In genomic region chr1:239011382-239011781, GRCh38 we compare ENCODE assay signal across 20 cellular contexts.
A peak's percentile ranks its signal among the peaks of the same experiment; 100 is the strongest.
DNase-seq lines count a peak whose midpoint lies in the region; FAIRE-seq and TF ChIP-seq lines count a peak whose summit lies in the region.
"Had no signal": no experiment of that assay in that cellular context is flagged by ENCODE, and none has a peak within 500 bp of the region (broad histone marks: within the 10 kb centered on the region; RNA-seq: fewer than 3 reads in every experiment).

No MANE protein-coding gene starts in this region.

- H3K23ac ChIP-seq in H1 (ENCODE audit: insufficient read length): no peak overlapping the region
- no peak overlapping the region for H3K23ac ChIP-seq in H9 (ENCODE audit: insufficient read length, low read depth, low read length)

- no peaks in the 10 kb centered on the region for H3K9me3 ChIP-seq in WERI-Rb-1 (ENCODE audit: severe bottlenecking)
- H3K9me3 ChIP-seq in H1 (ENCODE audit: insufficient read depth in 2 of 2, low read depth in 1 of 2, low read length in 1 of 2): no peaks in the 10 kb centered on the region
- H3K9me3 ChIP-seq in H9 (ENCODE audit: control insufficient read depth, low read depth, low read length): no peaks in the 10 kb centered on the region
- H3K9me3 ChIP-seq: HAP-1 had no signal

- TF ChIP-seq CTCF in WERI-Rb-1 (IDR thresholded peaks at IDR 0.05; ENCODE audit: low read depth, low read length) (no peak), H1 (IDR thresholded peaks at IDR 0.05; ENCODE audit: control extremely low read depth in 1 of 3, insufficient read depth in 1 of 3, low read depth in 1 of 3, low read length in 3 of 3) (no peak), H9 (conservative IDR thresholded peaks at IDR 0.05) (no peak)

- H2BK5ac ChIP-seq in H1 (ENCODE audit: low read depth, low read length) (no peak overlapping the region), H9 (ENCODE audit: insufficient read length, low read length) (no peak overlapping the region)

- peak overlapping the region in 1 of 3 experiments; percentile 66; a peak in 1 of 7 replicates for H3K27ac Mint-ChIP-seq in H9
- H3K27ac Mint-ChIP-seq: CD4-positive, alpha-beta memory T cell; HFFc6 had no signal

- TF ChIP-seq EP300 in H1 (IDR thresholded peaks at IDR 0.05; ENCODE audit: borderline replicate concordance in 1 of 2, low read depth in 2 of 2, low read length in 2 of 2): no peak

- no peak overlapping the region for H3K4me3 ChIP-seq in WERI-Rb-1 (ENCODE audit: low read depth, low read length)
- no peak overlapping the region for H3K4me3 ChIP-seq in H1 (ENCODE audit: extremely low read depth in 1 of 4, insufficient read depth in 2 of 4, low read depth in 3 of 4, low read length in 4 of 4)
- H3K4me3 ChIP-seq: HAP-1 had no signal

- no peak for TF ChIP-seq POLR2A in H1 (IDR thresholded peaks at IDR 0.05; ENCODE audit: control extremely low read depth in 1 of 2, low read depth in 2 of 2, low read length in 2 of 2)
- TF ChIP-seq POLR2A in H54 (IDR thresholded peaks at IDR 0.05; ENCODE audit: low read depth, low read length): no peak

- WGBS in H1 (ENCODE audit: extremely low coverage in 1 of 2, insufficient coverage in 1 of 2, insufficient read length in 1 of 2, insufficient replicate concordance in 2 of 2, low coverage in 1 of 2, low lambda C conversion rate in 2 of 2, missing lambda C conversion rate in 1 of 2), 2 experiments: 81% methylated on average over 1 of the region's 1 CpG; no CpG with 5 or more reads in 1 of the 2 experiments
- WGBS in H9 (ENCODE audit: extremely low coverage, insufficient read length, low lambda C conversion rate): no CpG with 5 or more reads among the region's 1 CpG

- H3K9me3 Mint-ChIP-seq in H9: no peaks in the 10 kb centered on the region
- H3K9me3 Mint-ChIP-seq: HFFc6 had no signal

- H3K4me1 Mint-ChIP-seq in H9: no peaks in the 10 kb centered on the region
- H3K4me1 Mint-ChIP-seq: CD4-positive, alpha-beta memory T cell had no signal

- H4K20me1 ChIP-seq in H1 (replicated peaks in 1 of 2; ENCODE audit: control insufficient read depth in 1 of 2, insufficient read depth in 2 of 2, low read length in 2 of 2) (no peaks in the 10 kb centered on the region), H9 (ENCODE audit: control insufficient read depth, insufficient read depth, insufficient read length) (no peaks in the 10 kb centered on the region)

- H2BK12ac ChIP-seq in H1 (ENCODE audit: low read depth, low read length): no peak overlapping the region
- H2BK12ac ChIP-seq in H9 (ENCODE audit: insufficient read length, low read depth, low read length): no peak overlapping the region

- H3K79me1 ChIP-seq in H1 (ENCODE audit: low read depth, low read length) (no peaks in the 10 kb centered on the region), H9 (ENCODE audit: insufficient read depth, low read depth, low read length, poor library complexity, severe bottlenecking) (no peaks in the 10 kb centered on the region)

- H4K91ac ChIP-seq in H1 (replicated peaks; ENCODE audit: insufficient read length, low read length) (no peak overlapping the region), H9 (ENCODE audit: insufficient read length, low read depth, low read length) (no peak overlapping the region)

- POLR2A ChIA-PET in H1 (lab: Charles Lee; ENCODE audit: partially characterized antibody): no interaction called here

- CTCF ChIA-PET in H1 (lab: Charles Lee; ENCODE audit: partially characterized antibody): no interaction called here

- H3K4me1 ChIP-seq in H1 (replicated peaks in 1 of 4; ENCODE audit: control insufficient read depth in 3 of 4, insufficient read depth in 4 of 4, low read length in 3 of 4): no peaks in the 10 kb centered on the region
- no peaks in the 10 kb centered on the region for H3K4me1 ChIP-seq in H9 (ENCODE audit: insufficient read depth, low read length)
- H3K4me1 ChIP-seq: HAP-1 had no signal

- H3K9ac ChIP-seq in H1 (replicated peaks in 1 of 4; ENCODE audit: extremely low read depth in 1 of 4, low read depth in 3 of 4, low read length in 3 of 4): no peak overlapping the region
- H3K9ac ChIP-seq in H9 (ENCODE audit: extremely low read depth, insufficient read length, low read length): no peak overlapping the region

- no peak for TF ChIP-seq RAD21 in H1 (IDR thresholded peaks at IDR 0.05 in 1 of 2, conservative IDR thresholded peaks at IDR 0.05 in 1 of 2; ENCODE audit: low read depth in 2 of 2, low read length in 2 of 2)

- H2BK20ac ChIP-seq in H1 (ENCODE audit: low read length) (no peak overlapping the region), H9 (ENCODE audit: low read depth, low read length, poor library complexity, severe bottlenecking) (no peak overlapping the region)

- H2BK15ac ChIP-seq in H1 (ENCODE audit: low read length) (no peak overlapping the region), H9 (ENCODE audit: low read depth, low read length) (no peak overlapping the region)

- H3K4me2 ChIP-seq in H1 (ENCODE audit: insufficient read depth in 1 of 2, low read depth in 2 of 2, low read length in 2 of 2) (no peak overlapping the region), H9 (ENCODE audit: insufficient read depth, insufficient read length, low read length) (no peak overlapping the region)

- H2AK5ac ChIP-seq in H1 (ENCODE audit: low read depth, low read length) (no peak overlapping the region), H9 (ENCODE audit: insufficient read length, low read length) (no peak overlapping the region)

- no peaks in the 10 kb centered on the region for H3K36me3 Mint-ChIP-seq in H9 (ENCODE audit: insufficient read depth in 1 of 3, low read depth in 3 of 3)
- H3K36me3 Mint-ChIP-seq: CD4-positive, alpha-beta memory T cell had no signal

- H3K56ac ChIP-seq in H1 (replicated peaks; ENCODE audit: insufficient read length, low read depth, low read length) (no peak overlapping the region), H9 (ENCODE audit: insufficient read length, low read depth, low read length) (no peak overlapping the region)

- H3T11ph ChIP-seq in H9 (ENCODE audit: low read length): no peak overlapping the region

- H3K4me3 Mint-ChIP-seq in H9: no peak overlapping the region
- H3K4me3 Mint-ChIP-seq: CD4-positive, alpha-beta memory T cell; HFFc6 had no signal

- H2BK120ac ChIP-seq in H1 (replicated peaks; ENCODE audit: low read depth, low read length) (no peak overlapping the region), H9 (ENCODE audit: low read depth, low read length, poor library complexity, severe bottlenecking) (no peak overlapping the region)

- H3K27ac ChIP-seq in WERI-Rb-1: peak overlapping the region; percentile 66
- H3K27ac ChIP-seq in H1 (ENCODE audit: low read depth, low read length): no peak overlapping the region
- no peak overlapping the region for H3K27ac ChIP-seq in H9 (ENCODE audit: insufficient read length, low read depth, low read length)

- H3K18ac ChIP-seq in H1 (ENCODE audit: extremely low read depth, low read length): no peak overlapping the region
- H3K18ac ChIP-seq in H9 (ENCODE audit: insufficient read length, low read depth, low read length): no peak overlapping the region

- FAIRE-seq in H1 (lab: Jason Lieb, UNC) (no peak), H54 (lab: Jason Lieb, UNC) (no peak)
- FAIRE-seq: GM12891, GM18507 had no signal

- DNase-seq in ELF-1 (ENCODE audit: low read depth, low spot score) (peak; percentile 63), WERI-Rb-1 (peak; percentile 72), H1 (ENCODE audit: low read depth in 1 of 2, low spot score in 2 of 2) (no peak), NCI-H1092 (lab: John Stamatoyannopoulos, UW) (no peak), H9 (no peak), H54 (ENCODE audit: insufficient read length, low spot score) (no peak)
- no peak for DNase-seq in stimulated activated CD4-positive, alpha-beta T cell treated with anti-CD3 and anti-CD28 coated beads, Interleukin-4, amount 100 ng/mL, for 4 hours
- DNase-seq: C1 segment of cervical spinal cord; Calu3; CD4-positive, alpha-beta memory T cell; COR-L47; DMS 273 treated with DMSO at 0.1 percent for 48 hours; DMS79; EL; GF-D8; GOT3; HFFc6 had no signal

- no peaks in the 10 kb centered on the region for H3K27me3 Mint-ChIP-seq in H9 (ENCODE audit: low read depth)
- H3K27me3 Mint-ChIP-seq: CD4-positive, alpha-beta memory T cell had no signal

- H3K79me2 ChIP-seq in H1 (ENCODE audit: control insufficient read depth in 1 of 2, insufficient read depth in 2 of 2, low read length in 2 of 2) (no peaks in the 10 kb centered on the region), H9 (ENCODE audit: insufficient read depth, low read length) (no peaks in the 10 kb centered on the region)

- H4K5ac ChIP-seq in H1 (ENCODE audit: insufficient read length, low read depth, low read length) (no peak overlapping the region), H9 (ENCODE audit: insufficient read length, low read depth, low read length) (no peak overlapping the region)

- H4K8ac ChIP-seq in H1 (ENCODE audit: extremely low read depth, insufficient read depth, low read length) (peak overlapping the region; percentile 28; the same call in 1 of the 2 replicates), H9 (replicated peaks; ENCODE audit: insufficient read length, low read depth, low read length) (no peak overlapping the region)

- H3K14ac ChIP-seq in H1 (ENCODE audit: insufficient read length) (no peak overlapping the region), H9 (ENCODE audit: insufficient read depth, low read length) (no peak overlapping the region)

- H3K23me2 ChIP-seq in H1 (ENCODE audit: low read depth, low read length): no peaks in the 10 kb centered on the region
- H3K23me2 ChIP-seq in H9 (ENCODE audit: insufficient read length, low read depth, low read length, poor library complexity, severe bottlenecking): no peaks in the 10 kb centered on the region

- H3K36me3 ChIP-seq in WERI-Rb-1: no peaks in the 10 kb centered on the region
- H3K36me3 ChIP-seq in H1 (ENCODE audit: control insufficient read depth in 2 of 4, insufficient read depth in 4 of 4, low read length in 3 of 4): no peaks in the 10 kb centered on the region
- H3K36me3 ChIP-seq: HAP-1 had no signal

- H3K27me3 ChIP-seq in WERI-Rb-1 (ENCODE audit: insufficient read depth, low read depth, severe bottlenecking) (no peaks in the 10 kb centered on the region), H1 (replicated peaks in 1 of 4; ENCODE audit: control insufficient read depth in 3 of 4, extremely low read depth in 1 of 4, insufficient read depth in 3 of 4, low read length in 3 of 4) (no peaks in the 10 kb centered on the region), H9 (ENCODE audit: insufficient read depth, low read length) (no peaks in the 10 kb centered on the region)

- H2AFZ ChIP-seq in H1 (ENCODE audit: low read length) (0 out of 2 replicates have a peak overlapping the region, but pooled peaks have one; percentile 3), H9 (ENCODE audit: low read length) (no peak overlapping the region)

- no peak overlapping the region for H3K4ac ChIP-seq in H1 (replicated peaks; ENCODE audit: insufficient read length, low read depth, low read length)
- H3K4ac ChIP-seq in H9 (ENCODE audit: low read depth, low read length): no peak overlapping the region

TF ChIP-seq in H1, 55 proteins besides CTCF, POLR2A, EP300 and RAD21 (continues in another document):
- TF ChIP-seq JUN (IDR thresholded peaks at IDR 0.05; ENCODE audit: low read depth, low read length) (no peak), CREB1 (IDR thresholded peaks at IDR 0.05) (no peak), TEAD4 (IDR thresholded peaks at IDR 0.05; ENCODE audit: low read depth, low read length) (no peak), BRCA1 (IDR thresholded peaks at IDR 0.05; ENCODE audit: low read depth, low read length) (no peak)

Comparison
In these comparisons a context has a peak if more than half of its experiments do, and no peak if none do; other contexts are left out.
1. DNase-seq: peak in ELF-1 (single experiment) and WERI-Rb-1 (single experiment); none in H1 (0 of 2), NCI-H1092 (single experiment), H9 (single experiment), H54 (single experiment) and stimulated activated CD4-positive, alpha-beta T cell treated with anti-CD3 and anti-CD28 coated beads, Interleukin-4, amount 100 ng/mL, for 4 hours (0 of 2).